1 cellular context compared by ENCODE assay signal in the genomic region with DNA sequence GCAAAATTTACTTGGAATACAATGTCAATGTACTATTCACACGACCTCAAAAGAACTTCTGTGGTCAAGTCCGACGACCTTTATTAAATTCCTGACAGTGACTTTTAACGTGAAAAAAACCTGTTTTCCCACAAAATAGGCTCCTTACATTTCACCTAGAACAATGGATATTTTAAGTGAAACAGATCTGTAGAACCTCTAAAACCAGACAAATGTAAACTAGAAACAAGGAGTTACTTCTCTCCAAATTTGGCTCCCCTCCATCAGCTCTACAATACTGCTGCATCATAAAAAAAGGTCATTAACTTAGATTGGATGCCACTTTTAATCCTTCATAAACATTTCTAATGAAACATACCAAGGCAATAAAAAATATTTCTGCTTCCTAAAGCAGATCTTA.
TF ChIP-seq lines count a peak whose summit lies in the region.

No MANE protein-coding gene starts in this region.

TF ChIP-seq in GM23338, 12 proteins besides CTCF, POLR2A, EP300 and RAD21 (continued from another document):
- TF ChIP-seq, protein P1, sequence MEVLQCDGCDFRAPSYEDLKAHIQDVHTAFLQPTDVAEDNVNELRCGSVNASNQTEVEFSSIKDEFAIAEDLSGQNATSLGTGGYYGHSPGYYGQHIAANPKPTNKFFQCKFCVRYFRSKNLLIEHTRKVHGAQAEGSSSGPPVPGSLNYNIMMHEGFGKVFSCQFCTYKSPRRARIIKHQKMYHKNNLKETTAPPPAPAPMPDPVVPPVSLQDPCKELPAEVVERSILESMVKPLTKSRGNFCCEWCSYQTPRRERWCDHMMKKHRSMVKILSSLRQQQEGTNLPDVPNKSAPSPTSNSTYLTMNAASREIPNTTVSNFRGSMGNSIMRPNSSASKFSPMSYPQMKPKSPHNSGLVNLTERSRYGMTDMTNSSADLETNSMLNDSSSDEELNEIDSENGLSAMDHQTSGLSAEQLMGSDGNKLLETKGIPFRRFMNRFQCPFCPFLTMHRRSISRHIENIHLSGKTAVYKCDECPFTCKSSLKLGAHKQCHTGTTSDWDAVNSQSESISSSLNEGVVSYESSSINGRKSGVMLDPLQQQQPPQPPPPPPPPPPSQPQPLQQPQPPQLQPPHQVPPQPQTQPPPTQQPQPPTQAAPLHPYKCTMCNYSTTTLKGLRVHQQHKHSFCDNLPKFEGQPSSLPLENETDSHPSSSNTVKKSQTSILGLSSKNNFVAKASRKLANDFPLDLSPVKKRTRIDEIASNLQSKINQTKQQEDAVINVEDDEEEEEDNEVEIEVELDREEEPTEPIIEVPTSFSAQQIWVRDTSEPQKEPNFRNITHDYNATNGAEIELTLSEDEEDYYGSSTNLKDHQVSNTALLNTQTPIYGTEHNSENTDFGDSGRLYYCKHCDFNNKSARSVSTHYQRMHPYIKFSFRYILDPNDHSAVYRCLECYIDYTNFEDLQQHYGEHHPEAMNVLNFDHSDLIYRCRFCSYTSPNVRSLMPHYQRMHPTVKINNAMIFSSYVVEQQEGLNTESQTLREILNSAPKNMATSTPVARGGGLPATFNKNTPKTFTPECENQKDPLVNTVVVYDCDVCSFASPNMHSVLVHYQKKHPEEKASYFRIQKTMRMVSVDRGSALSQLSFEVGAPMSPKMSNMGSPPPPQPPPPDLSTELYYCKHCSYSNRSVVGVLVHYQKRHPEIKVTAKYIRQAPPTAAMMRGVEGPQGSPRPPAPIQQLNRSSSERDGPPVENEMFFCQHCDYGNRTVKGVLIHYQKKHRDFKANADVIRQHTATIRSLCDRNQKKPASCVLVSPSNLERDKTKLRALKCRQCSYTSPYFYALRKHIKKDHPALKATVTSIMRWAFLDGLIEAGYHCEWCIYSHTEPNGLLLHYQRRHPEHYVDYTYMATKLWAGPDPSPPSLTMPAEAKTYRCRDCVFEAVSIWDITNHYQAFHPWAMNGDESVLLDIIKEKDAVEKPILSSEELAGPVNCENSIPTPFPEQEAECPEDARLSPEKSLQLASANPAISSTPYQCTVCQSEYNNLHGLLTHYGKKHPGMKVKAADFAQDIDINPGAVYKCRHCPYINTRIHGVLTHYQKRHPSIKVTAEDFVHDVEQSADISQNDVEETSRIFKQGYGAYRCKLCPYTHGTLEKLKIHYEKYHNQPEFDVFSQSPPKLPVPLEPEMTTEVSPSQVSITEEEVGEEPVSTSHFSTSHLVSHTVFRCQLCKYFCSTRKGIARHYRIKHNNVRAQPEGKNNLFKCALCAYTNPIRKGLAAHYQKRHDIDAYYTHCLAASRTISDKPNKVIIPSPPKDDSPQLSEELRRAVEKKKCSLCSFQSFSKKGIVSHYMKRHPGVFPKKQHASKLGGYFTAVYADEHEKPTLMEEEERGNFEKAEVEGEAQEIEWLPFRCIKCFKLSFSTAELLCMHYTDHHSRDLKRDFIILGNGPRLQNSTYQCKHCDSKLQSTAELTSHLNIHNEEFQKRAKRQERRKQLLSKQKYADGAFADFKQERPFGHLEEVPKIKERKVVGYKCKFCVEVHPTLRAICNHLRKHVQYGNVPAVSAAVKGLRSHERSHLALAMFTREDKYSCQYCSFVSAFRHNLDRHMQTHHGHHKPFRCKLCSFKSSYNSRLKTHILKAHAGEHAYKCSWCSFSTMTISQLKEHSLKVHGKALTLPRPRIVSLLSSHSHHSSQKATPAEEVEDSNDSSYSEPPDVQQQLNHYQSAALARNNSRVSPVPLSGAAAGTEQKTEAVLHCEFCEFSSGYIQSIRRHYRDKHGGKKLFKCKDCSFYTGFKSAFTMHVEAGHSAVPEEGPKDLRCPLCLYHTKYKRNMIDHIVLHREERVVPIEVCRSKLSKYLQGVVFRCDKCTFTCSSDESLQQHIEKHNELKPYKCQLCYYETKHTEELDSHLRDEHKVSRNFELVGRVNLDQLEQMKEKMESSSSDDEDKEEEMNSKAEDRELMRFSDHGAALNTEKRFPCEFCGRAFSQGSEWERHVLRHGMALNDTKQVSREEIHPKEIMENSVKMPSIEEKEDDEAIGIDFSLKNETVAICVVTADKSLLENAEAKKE (CRISPR knock-in tag; IDR thresholded peaks at IDR 0.05), result no peak
- TF ChIP-seq ZNF331 (CRISPR knock-in tag; IDR thresholded peaks at IDR 0.05; ENCODE audit: low read depth) (no peak), EZH2phosphoT487 (IDR thresholded peaks at IDR 0.05; ENCODE audit: unreplicated experiment) (no peak), EZH2 (IDR thresholded peaks at IDR 0.05; ENCODE audit: low read depth, unreplicated experiment) (no peak), STAT1 (IDR thresholded peaks at IDR 0.05; ENCODE audit: unreplicated experiment) (no peak)
